Comparison of ENCODE assay signal across 2 cellular contexts in genomic region chrX:38628587-38628986, GRCh38.
A peak's percentile ranks its signal among the peaks of the same experiment; 100 is the strongest.
TF ChIP-seq lines count a peak whose summit lies in the region.

No MANE protein-coding gene starts in this region.

TF ChIP-seq in HEK293, 187 proteins besides CTCF, POLR2A, EP300 and RAD21 (continued from another document):
- TF ChIP-seq ATF2 (tag by site-specific recombination; IDR thresholded peaks at IDR 0.05; ENCODE audit: low read depth) (0 out of 2 replicates have a peak, but pooled peaks have one; percentile 43), PRDM10 (tag by site-specific recombination; IDR thresholded peaks at IDR 0.05) (no peak)
TF ChIP-seq in HEK293: peak in this region for 1.

TF ChIP-seq in IMR-90, 13 proteins besides CTCF, POLR2A, EP300 and RAD21 (continued from another document):
- TF ChIP-seq ELK1 (IDR thresholded peaks at IDR 0.05; ENCODE audit: borderline replicate concordance, low read depth, low read length) (no peak), RFX5 (IDR thresholded peaks at IDR 0.05; ENCODE audit: low read depth, low read length) (no peak), MAZ (IDR thresholded peaks at IDR 0.05; ENCODE audit: borderline replicate concordance, low read depth, low read length) (no peak), CEBPB (IDR thresholded peaks at IDR 0.05; ENCODE audit: low read depth, low read length) (no peak), MAFK (IDR thresholded peaks at IDR 0.05; ENCODE audit: low read depth, low read length) (peak; percentile 50; the same call in 1 of the 2 replicates)
